Comparison of ENCODE assay signal across 10 cellular contexts in genomic region chr9:94922691-94923107, GRCh38.
DNase-seq lines count a peak whose midpoint lies in the region; ATAC-seq, FAIRE-seq and TF ChIP-seq lines count a peak whose summit lies in the region.
"Had no signal": no experiment of that assay in that cellular context is flagged by ENCODE, and none has a peak within 500 bp of the region (broad histone marks: within the 10 kb centered on the region; RNA-seq: fewer than 3 reads in every experiment).

No MANE protein-coding gene starts in this region.

- H2BK15ac ChIP-seq in IMR-90 (ENCODE audit: low read depth, low read length), result peak overlapping the region; percentile 77

- H4K20me1 ChIP-seq in IMR-90 (ENCODE audit: insufficient read depth, low read length) (no peaks in the 10 kb centered on the region), astrocyte (ENCODE audit: insufficient read depth, low read length) (no peaks in the 10 kb centered on the region)

- no peaks in the 10 kb centered on the region for H3K27me3 Mint-ChIP-seq in astrocyte (ENCODE audit: low read depth, unreplicated experiment)
- H3K27me3 Mint-ChIP-seq: T-cell had no signal

- TF ChIP-seq RAD21 in IMR-90 (IDR thresholded peaks at IDR 0.05; ENCODE audit: low read length), result no peak

- H3K4ac ChIP-seq in IMR-90 (ENCODE audit: low read depth, low read length), result peak overlapping the region; percentile 89

- peak overlapping the region; percentile 77 for H3K14ac ChIP-seq in IMR-90 (replicated peaks; ENCODE audit: low read depth, low read length)

- peak overlapping the region; percentile 98 for H3K27ac Mint-ChIP-seq in astrocyte (ENCODE audit: unreplicated experiment)
- H3K27ac Mint-ChIP-seq: T-cell had no signal

- peak overlapping the region; percentile 97 for H2BK120ac ChIP-seq in IMR-90 (ENCODE audit: low read depth, low read length)

- peak overlapping the region; percentile 9 for H2AFZ ChIP-seq in IMR-90 (replicated peaks; ENCODE audit: low read length, poor library complexity)
- no peak overlapping the region for H2AFZ ChIP-seq in astrocyte (ENCODE audit: low read depth, low read length)

- peaks cover 3% of the 10 kb centered on the region; the same call in 1 of the 2 replicates for H3K36me3 ChIP-seq in IMR-90 (ENCODE audit: control insufficient read depth, insufficient read depth, low read length)
- H3K36me3 ChIP-seq in astrocyte (ENCODE audit: insufficient read depth, low read length), result no peaks in the 10 kb centered on the region

- no TSS peak for BruUV-seq in IMR-90 (replicated peaks; lab: Mats Ljungman, UMichigan)

- peak overlapping the region; percentile 98 for H4K91ac ChIP-seq in IMR-90 (ENCODE audit: insufficient read depth, low read depth, low read length)

- peaks cover 55% of the 10 kb centered on the region for H3K4me1 Mint-ChIP-seq in astrocyte (ENCODE audit: low read depth, unreplicated experiment)

- POLR2A ChIA-PET in IMR-90 (lab: Charles Lee; ENCODE audit: unreplicated experiment), result interaction anchor here (0.6 to 1.1 kb wide), 3 partner anchors 56 to 346 kb away, joined by 3 to 4 read pairs (median 3); no protein-coding TSS in a partner anchor

- H3K4me1 ChIP-seq in IMR-90 (ENCODE audit: control insufficient read depth, insufficient read depth, low read length) (peaks cover 30% of the 10 kb centered on the region), astrocyte (ENCODE audit: insufficient read depth, low read length) (peaks cover 50% of the 10 kb centered on the region)

- no peak for FAIRE-seq in astrocyte (lab: Jason Lieb, UNC)
- FAIRE-seq: GM18507 had no signal

- H3K27ac ChIP-seq in IMR-90 (ENCODE audit: insufficient read depth, low read length) (peak overlapping the region; percentile 97), astrocyte (ENCODE audit: low read depth, low read length) (peak overlapping the region; percentile 98), substantia nigra (ENCODE audit: low read depth, low read length, poor library complexity, severe bottlenecking) (peak overlapping the region; percentile 75)

- H3K4me3 ChIP-seq in IMR-90 (ENCODE audit: insufficient read depth, low read depth, low read length) (peak overlapping the region; percentile 8; the same call in 1 of the 2 replicates), astrocyte (ENCODE audit: insufficient read depth, low read depth, low read length) (peak overlapping the region; percentile 15)

- H3K4me3 Mint-ChIP-seq in astrocyte (ENCODE audit: unreplicated experiment), result peak overlapping the region; percentile 79
- H3K4me3 Mint-ChIP-seq: T-cell had no signal

- intact Hi-C loops in IMR-90 (cut with micrococcal nuclease), result loop anchor here (1.0 to 5.0 kb wide), 7 partner anchors 14 to 240 kb away; no protein-coding TSS in a partner anchor

- H3K9me3 ChIP-seq in IMR-90 (ENCODE audit: control insufficient read depth, insufficient read depth, low read length), result no peaks in the 10 kb centered on the region
- no peaks in the 10 kb centered on the region for H3K9me3 ChIP-seq in astrocyte (ENCODE audit: insufficient read depth, low read depth, low read length)

- no peak for TF ChIP-seq POLR2A in IMR-90 (IDR thresholded peaks at IDR 0.05; ENCODE audit: low read depth, low read length)

- H4K8ac ChIP-seq in IMR-90 (ENCODE audit: low read depth in 2 of 2, low read length in 2 of 2), result peak overlapping the region; percentile 78 to 86

- H3K9ac ChIP-seq in IMR-90 (ENCODE audit: low read depth, low read length), result peak overlapping the region; percentile 79
- H3K9ac ChIP-seq in astrocyte (ENCODE audit: low read length), result peak overlapping the region; percentile 84

- peak overlapping the region; percentile 95 for H3K18ac ChIP-seq in IMR-90 (ENCODE audit: low read depth, low read length)

- H2AK9ac ChIP-seq in IMR-90 (replicated peaks; ENCODE audit: low read depth, low read length, poor library complexity), result peak overlapping the region; percentile 37

- H3K4me2 ChIP-seq in IMR-90 (ENCODE audit: low read depth, low read length) (peak overlapping the region; percentile 59), astrocyte (ENCODE audit: low read length) (peak overlapping the region; percentile 75)

- DNase-seq in IMR-90 (peak; percentile 64), astrocyte (ENCODE audit: low read depth) (peak; percentile 56), inferior parietal cortex (ENCODE audit: extremely low spot score) (peak; percentile 45), substantia nigra (lab: John Stamatoyannopoulos, UW) (no peak), OCI-M2 (lab: John Stamatoyannopoulos, UW; ENCODE audit: unreplicated experiment) (no peak), SW 1271 (lab: John Stamatoyannopoulos, UW) (no peak)
- no peak for DNase-seq in stimulated activated naive CD8-positive, alpha-beta T cell treated with anti-CD3 and anti-CD28 coated beads, Interleukin-15, Interleukin-2, amounts not matched to agents 100 U/mL and 50 U/mL, for 24 hours
- DNase-seq: T-cell had no signal

- H4K5ac ChIP-seq in IMR-90 (ENCODE audit: low read depth, low read length), result peak overlapping the region; percentile 91

- no peak for TF ChIP-seq CTCF in IMR-90 (conservative IDR thresholded peaks at IDR 0.05; ENCODE audit: low read depth, low read length)
- TF ChIP-seq CTCF in astrocyte (IDR thresholded peaks at IDR 0.05; ENCODE audit: insufficient read depth, low read depth, low read length), result no peak

- dilution Hi-C loops in IMR-90 (cut with HindIII; ENCODE audit: low sequenced_read_pairs, unreplicated experiment), result no loop called here

- H3K23ac ChIP-seq in IMR-90 (ENCODE audit: low read depth, low read length), result peak overlapping the region; percentile 85

- peaks cover 28% of the 10 kb centered on the region for H3K9me1 ChIP-seq in IMR-90 (ENCODE audit: insufficient read depth, low read length)

- CTCF ChIA-PET in IMR-90 (lab: Yijun Ruan, JAX), result interaction anchor here (0.5 to 1.0 kb wide), 2 partner anchors 19 to 241 kb away, joined by 3 read pairs; no protein-coding TSS in a partner anchor

- peak overlapping the region; percentile 91 for H3K56ac ChIP-seq in IMR-90 (ENCODE audit: extremely low read depth, insufficient read depth, low read length)

- H3K79me2 ChIP-seq in astrocyte (ENCODE audit: insufficient read depth, low read length), result no peaks in the 10 kb centered on the region

- H2BK20ac ChIP-seq in IMR-90 (ENCODE audit: low read depth, low read length), result peak overlapping the region; percentile 96

- peak overlapping the region; percentile 94 for H2BK5ac ChIP-seq in IMR-90 (ENCODE audit: low read depth, low read length, poor library complexity, severe bottlenecking)

- H3K27me3 ChIP-seq in IMR-90 (ENCODE audit: control insufficient read depth, insufficient read depth, low read length), result no peaks in the 10 kb centered on the region
- H3K27me3 ChIP-seq in astrocyte (ENCODE audit: insufficient read depth, low read length), result no peaks in the 10 kb centered on the region

- peaks cover 19 to 41% of the 10 kb centered on the region in 2 experiments for H3K79me1 ChIP-seq in IMR-90 (ENCODE audit: low read depth in 1 of 2, low read length in 2 of 2)

- ATAC-seq in IMR-90 (ENCODE audit: low read depth) (peak; percentile 5; the same call in 1 of the 2 replicates), GM18502 (IDR thresholded peaks at IDR 0.05; ENCODE audit: poor library complexity, unreplicated experiment) (no peak)
- ATAC-seq in stimulated activated naive CD8-positive, alpha-beta T cell treated with anti-CD3 and anti-CD28 coated beads, Interleukin-15, Interleukin-2, amounts not matched to agents 100 U/mL and 50 U/mL, for 24 hours, result no peak
- ATAC-seq: T-cell had no signal

- H3K9me3 Mint-ChIP-seq in astrocyte (ENCODE audit: unreplicated experiment), result no peaks in the 10 kb centered on the region
- H3K9me3 Mint-ChIP-seq: T-cell had no signal

- in situ Hi-C loops in IMR-90 (cut with MboI; ENCODE audit: low sequenced_read_pairs), result no loop called here

- peak overlapping the region; percentile 80 for H2AK5ac ChIP-seq in IMR-90 (ENCODE audit: low read depth, low read length)

- WGBS in IMR-90 (ENCODE audit: extremely low coverage in 2 of 2, insufficient read length in 1 of 2), 2 experiments, result 24% methylated on average over 4 of the region's 5 CpGs; no CpG with 5 or more reads in 1 of the 2 experiments

- peaks cover 23% of the 10 kb centered on the region for H3K36me3 Mint-ChIP-seq in astrocyte (ENCODE audit: low read depth, unreplicated experiment)

TF ChIP-seq in IMR-90, 13 proteins besides CTCF, POLR2A, EP300 and RAD21:
- no peak for TF ChIP-seq MAFK (IDR thresholded peaks at IDR 0.05; ENCODE audit: low read depth, low read length)
- no peak for TF ChIP-seq MXI1 (IDR thresholded peaks at IDR 0.05; ENCODE audit: borderline replicate concordance, low read depth, low read length)
- TF ChIP-seq CEBPB (IDR thresholded peaks at IDR 0.05; ENCODE audit: low read depth, low read length), result peak; percentile 73

Comparison
In these comparisons a context has a peak if more than half of its experiments do, and no peak if none do; other contexts are left out.
1. DNase-seq: peak in IMR-90 (single experiment), astrocyte (single experiment) and inferior parietal cortex (single experiment); none in substantia nigra (0 of 49), OCI-M2 (single experiment), stimulated activated naive CD8-positive, alpha-beta T cell treated with anti-CD3 and anti-CD28 coated beads, Interleukin-15, Interleukin-2, amounts not matched to agents 100 U/mL and 50 U/mL, for 24 hours (single experiment) and SW 1271 (0 of 2).
2. Peak in every context shown above with its lines, with median percentiles within 50 percentile points of each other: H3K27ac ChIP-seq.